1 cellular context compared by ENCODE assay signal in the genomic region with DNA sequence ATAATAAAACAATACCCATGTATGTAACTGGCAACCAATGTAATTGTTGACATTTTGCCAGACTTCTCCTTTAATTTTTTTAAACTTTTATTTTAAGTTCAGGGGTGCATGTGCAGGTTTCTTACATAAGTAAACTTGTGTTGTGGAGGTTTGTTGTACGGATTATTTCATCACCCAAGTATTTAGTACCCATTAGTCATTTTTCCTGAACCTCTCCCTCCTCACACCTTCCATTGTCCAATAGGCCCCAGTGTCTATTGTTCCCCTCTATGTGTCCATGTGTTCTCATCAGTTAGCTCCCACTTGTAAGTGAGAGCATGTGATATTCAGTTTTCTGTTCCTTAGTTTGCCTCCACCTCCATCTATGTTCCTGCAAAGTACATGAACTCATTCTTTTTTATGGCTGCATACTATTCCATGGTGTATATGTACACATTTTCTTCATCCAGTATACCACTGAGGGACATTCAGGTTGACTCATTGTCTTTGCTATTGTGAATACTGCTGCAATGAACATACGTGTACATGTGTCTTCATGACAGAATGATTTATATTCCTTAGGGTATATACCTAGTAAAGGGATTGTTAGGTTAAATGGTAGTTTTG.
TF ChIP-seq lines count a peak whose summit lies in the region.

No MANE protein-coding gene starts in this region.

TF ChIP-seq in K562, 482 proteins besides CTCF, POLR2A, EP300 and RAD21 (continued from another document):
- TF ChIP-seq PHF8 (IDR thresholded peaks at IDR 0.05; ENCODE audit: borderline replicate concordance, low read length), result no peak
- TF ChIP-seq, protein P1, sequence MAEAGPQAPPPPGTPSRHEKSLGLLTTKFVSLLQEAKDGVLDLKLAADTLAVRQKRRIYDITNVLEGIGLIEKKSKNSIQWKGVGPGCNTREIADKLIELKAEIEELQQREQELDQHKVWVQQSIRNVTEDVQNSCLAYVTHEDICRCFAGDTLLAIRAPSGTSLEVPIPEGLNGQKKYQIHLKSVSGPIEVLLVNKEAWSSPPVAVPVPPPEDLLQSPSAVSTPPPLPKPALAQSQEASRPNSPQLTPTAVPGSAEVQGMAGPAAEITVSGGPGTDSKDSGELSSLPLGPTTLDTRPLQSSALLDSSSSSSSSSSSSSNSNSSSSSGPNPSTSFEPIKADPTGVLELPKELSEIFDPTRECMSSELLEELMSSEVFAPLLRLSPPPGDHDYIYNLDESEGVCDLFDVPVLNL (CRISPR knock-in tag; IDR thresholded peaks at IDR 0.05; ENCODE audit: low read depth), result no peak
